Comparison of ENCODE assay signal across 1 cellular context in the genomic region with DNA sequence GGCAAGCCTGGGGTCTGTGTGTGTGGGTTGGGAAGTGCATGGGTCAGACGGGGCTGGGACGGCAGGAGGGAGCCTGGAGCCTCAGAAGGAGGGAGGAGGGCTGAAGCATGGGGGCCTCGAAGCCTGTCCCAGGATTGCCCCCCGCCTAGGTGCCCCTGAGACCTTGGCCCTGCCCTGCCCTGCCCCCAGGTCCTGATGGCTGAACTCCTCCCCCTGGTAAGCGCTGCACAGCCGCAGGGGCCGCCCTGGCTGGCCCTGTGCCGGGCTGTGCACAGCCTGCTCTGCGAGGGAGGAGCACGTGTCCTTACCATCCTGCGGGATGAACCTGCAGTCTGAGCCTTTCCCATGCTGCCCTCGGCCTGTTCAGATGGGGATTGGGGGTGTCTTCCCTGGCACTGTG.
TF ChIP-seq lines count a peak whose summit lies in the region.

No MANE protein-coding gene starts in this region.

TF ChIP-seq in GM23338, 12 proteins besides CTCF, POLR2A, EP300 and RAD21 (continued from another document):
- TF ChIP-seq, protein P1, sequence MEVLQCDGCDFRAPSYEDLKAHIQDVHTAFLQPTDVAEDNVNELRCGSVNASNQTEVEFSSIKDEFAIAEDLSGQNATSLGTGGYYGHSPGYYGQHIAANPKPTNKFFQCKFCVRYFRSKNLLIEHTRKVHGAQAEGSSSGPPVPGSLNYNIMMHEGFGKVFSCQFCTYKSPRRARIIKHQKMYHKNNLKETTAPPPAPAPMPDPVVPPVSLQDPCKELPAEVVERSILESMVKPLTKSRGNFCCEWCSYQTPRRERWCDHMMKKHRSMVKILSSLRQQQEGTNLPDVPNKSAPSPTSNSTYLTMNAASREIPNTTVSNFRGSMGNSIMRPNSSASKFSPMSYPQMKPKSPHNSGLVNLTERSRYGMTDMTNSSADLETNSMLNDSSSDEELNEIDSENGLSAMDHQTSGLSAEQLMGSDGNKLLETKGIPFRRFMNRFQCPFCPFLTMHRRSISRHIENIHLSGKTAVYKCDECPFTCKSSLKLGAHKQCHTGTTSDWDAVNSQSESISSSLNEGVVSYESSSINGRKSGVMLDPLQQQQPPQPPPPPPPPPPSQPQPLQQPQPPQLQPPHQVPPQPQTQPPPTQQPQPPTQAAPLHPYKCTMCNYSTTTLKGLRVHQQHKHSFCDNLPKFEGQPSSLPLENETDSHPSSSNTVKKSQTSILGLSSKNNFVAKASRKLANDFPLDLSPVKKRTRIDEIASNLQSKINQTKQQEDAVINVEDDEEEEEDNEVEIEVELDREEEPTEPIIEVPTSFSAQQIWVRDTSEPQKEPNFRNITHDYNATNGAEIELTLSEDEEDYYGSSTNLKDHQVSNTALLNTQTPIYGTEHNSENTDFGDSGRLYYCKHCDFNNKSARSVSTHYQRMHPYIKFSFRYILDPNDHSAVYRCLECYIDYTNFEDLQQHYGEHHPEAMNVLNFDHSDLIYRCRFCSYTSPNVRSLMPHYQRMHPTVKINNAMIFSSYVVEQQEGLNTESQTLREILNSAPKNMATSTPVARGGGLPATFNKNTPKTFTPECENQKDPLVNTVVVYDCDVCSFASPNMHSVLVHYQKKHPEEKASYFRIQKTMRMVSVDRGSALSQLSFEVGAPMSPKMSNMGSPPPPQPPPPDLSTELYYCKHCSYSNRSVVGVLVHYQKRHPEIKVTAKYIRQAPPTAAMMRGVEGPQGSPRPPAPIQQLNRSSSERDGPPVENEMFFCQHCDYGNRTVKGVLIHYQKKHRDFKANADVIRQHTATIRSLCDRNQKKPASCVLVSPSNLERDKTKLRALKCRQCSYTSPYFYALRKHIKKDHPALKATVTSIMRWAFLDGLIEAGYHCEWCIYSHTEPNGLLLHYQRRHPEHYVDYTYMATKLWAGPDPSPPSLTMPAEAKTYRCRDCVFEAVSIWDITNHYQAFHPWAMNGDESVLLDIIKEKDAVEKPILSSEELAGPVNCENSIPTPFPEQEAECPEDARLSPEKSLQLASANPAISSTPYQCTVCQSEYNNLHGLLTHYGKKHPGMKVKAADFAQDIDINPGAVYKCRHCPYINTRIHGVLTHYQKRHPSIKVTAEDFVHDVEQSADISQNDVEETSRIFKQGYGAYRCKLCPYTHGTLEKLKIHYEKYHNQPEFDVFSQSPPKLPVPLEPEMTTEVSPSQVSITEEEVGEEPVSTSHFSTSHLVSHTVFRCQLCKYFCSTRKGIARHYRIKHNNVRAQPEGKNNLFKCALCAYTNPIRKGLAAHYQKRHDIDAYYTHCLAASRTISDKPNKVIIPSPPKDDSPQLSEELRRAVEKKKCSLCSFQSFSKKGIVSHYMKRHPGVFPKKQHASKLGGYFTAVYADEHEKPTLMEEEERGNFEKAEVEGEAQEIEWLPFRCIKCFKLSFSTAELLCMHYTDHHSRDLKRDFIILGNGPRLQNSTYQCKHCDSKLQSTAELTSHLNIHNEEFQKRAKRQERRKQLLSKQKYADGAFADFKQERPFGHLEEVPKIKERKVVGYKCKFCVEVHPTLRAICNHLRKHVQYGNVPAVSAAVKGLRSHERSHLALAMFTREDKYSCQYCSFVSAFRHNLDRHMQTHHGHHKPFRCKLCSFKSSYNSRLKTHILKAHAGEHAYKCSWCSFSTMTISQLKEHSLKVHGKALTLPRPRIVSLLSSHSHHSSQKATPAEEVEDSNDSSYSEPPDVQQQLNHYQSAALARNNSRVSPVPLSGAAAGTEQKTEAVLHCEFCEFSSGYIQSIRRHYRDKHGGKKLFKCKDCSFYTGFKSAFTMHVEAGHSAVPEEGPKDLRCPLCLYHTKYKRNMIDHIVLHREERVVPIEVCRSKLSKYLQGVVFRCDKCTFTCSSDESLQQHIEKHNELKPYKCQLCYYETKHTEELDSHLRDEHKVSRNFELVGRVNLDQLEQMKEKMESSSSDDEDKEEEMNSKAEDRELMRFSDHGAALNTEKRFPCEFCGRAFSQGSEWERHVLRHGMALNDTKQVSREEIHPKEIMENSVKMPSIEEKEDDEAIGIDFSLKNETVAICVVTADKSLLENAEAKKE (CRISPR knock-in tag; IDR thresholded peaks at IDR 0.05): no peak
- TF ChIP-seq ZNF331 (CRISPR knock-in tag; IDR thresholded peaks at IDR 0.05; ENCODE audit: low read depth): no peak
- TF ChIP-seq ZNF114 (CRISPR knock-in tag; IDR thresholded peaks at IDR 0.05): no peak
- TF ChIP-seq STAT1 (IDR thresholded peaks at IDR 0.05; ENCODE audit: unreplicated experiment): no peak
- no peak for TF ChIP-seq JUNB (IDR thresholded peaks at IDR 0.05; ENCODE audit: unreplicated experiment)
- TF ChIP-seq EZH2phosphoT487 (IDR thresholded peaks at IDR 0.05; ENCODE audit: unreplicated experiment): no peak
- TF ChIP-seq NANOG (IDR thresholded peaks at IDR 0.05; ENCODE audit: borderline replicate concordance): no peak
- TF ChIP-seq, protein P2, sequence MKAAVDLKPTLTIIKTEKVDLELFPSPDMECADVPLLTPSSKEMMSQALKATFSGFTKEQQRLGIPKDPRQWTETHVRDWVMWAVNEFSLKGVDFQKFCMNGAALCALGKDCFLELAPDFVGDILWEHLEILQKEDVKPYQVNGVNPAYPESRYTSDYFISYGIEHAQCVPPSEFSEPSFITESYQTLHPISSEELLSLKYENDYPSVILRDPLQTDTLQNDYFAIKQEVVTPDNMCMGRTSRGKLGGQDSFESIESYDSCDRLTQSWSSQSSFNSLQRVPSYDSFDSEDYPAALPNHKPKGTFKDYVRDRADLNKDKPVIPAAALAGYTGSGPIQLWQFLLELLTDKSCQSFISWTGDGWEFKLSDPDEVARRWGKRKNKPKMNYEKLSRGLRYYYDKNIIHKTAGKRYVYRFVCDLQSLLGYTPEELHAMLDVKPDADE (IDR thresholded peaks at IDR 0.05): no peak
- TF ChIP-seq EZH2 (IDR thresholded peaks at IDR 0.05; ENCODE audit: low read depth, unreplicated experiment): no peak
- TF ChIP-seq REST (IDR thresholded peaks at IDR 0.05; ENCODE audit: unreplicated experiment): no peak
- no peak for TF ChIP-seq CREB1 (CRISPR knock-in tag; IDR thresholded peaks at IDR 0.05; ENCODE audit: low read depth)
